ENCODE assay signal across 8 cellular contexts in genomic region chr15:80404057-80404718, GRCh38. TPM values are rescaled to one million over a fixed set of nuclear protein-coding genes. Genes with fewer than 3 reads are reported as not detected.
DNase-seq lines count a peak whose midpoint lies in the region; ATAC-seq and TF ChIP-seq lines count a peak whose summit lies in the region.

Gene ARNT2, plus strand, starts transcription at chr15:80404382. Its CDS starts 134 bp downstream, at chr15:80404516.

- H3K27me3 ChIP-seq in SJSA1 (replicated peaks) = peaks cover 49% of the 10 kb centered on the region

- H3K9me3 Mint-ChIP-seq in neural crest cell = no peaks in the 10 kb centered on the region
- no peaks in the 10 kb centered on the region for H3K9me3 Mint-ChIP-seq in activated CD4-positive, alpha-beta memory T cell treated with anti-CD3 and anti-CD28 coated beads for 36 hours

- H3K4me1 Mint-ChIP-seq in neural crest cell = peaks cover 58% of the 10 kb centered on the region
- peaks cover 4% of the 10 kb centered on the region for H3K4me1 Mint-ChIP-seq in activated CD4-positive, alpha-beta memory T cell treated with anti-CD3 and anti-CD28 coated beads for 36 hours (ENCODE audit: low read depth)

- no peaks in the 10 kb centered on the region; the same call in 1 of the 2 replicates for H3K9me3 ChIP-seq in SJSA1 (replicated peaks)

- no peaks in the 10 kb centered on the region for H3K36me3 ChIP-seq in SJSA1

- POLR2A ChIA-PET in activated CD4-positive, alpha-beta memory T cell treated with anti-CD3 and anti-CD28 coated beads for 36 hours (lab: Charles Lee) = no interaction called here

- peaks cover 18% of the 10 kb centered on the region for H3K4me1 ChIP-seq in SJSA1 (replicated peaks)

- intact Hi-C loops in activated CD4-positive, alpha-beta memory T cell treated with anti-CD3 and anti-CD28 coated beads for 36 hours (cut with micrococcal nuclease) = no loop called here

- no peak within 1 kb of the TSS for H3K27ac ChIP-seq in SJSA1

- H3K4me3 Mint-ChIP-seq in neural crest cell = peak within 1 kb of the TSS; percentile 95
- no peak within 1 kb of the TSS for H3K4me3 Mint-ChIP-seq in activated CD4-positive, alpha-beta memory T cell treated with anti-CD3 and anti-CD28 coated beads for 36 hours

- no peaks in the 10 kb centered on the region for H3K27me3 Mint-ChIP-seq in neural crest cell (ENCODE audit: low read depth)
- peaks cover 53% of the 10 kb centered on the region for H3K27me3 Mint-ChIP-seq in activated CD4-positive, alpha-beta memory T cell treated with anti-CD3 and anti-CD28 coated beads for 36 hours

- ATAC-seq in GM18907 (IDR thresholded peaks at IDR 0.05; ENCODE audit: unreplicated experiment) = no peak

- H3K27ac Mint-ChIP-seq in neural crest cell (ENCODE audit: unreplicated experiment) = peak within 1 kb of the TSS; percentile 99
- H3K27ac Mint-ChIP-seq in activated CD4-positive, alpha-beta memory T cell treated with anti-CD3 and anti-CD28 coated beads for 36 hours = no peak within 1 kb of the TSS

- TF ChIP-seq CTCF in fibroblast of mammary gland (conservative IDR thresholded peaks at IDR 0.05; ENCODE audit: control insufficient read depth, insufficient read depth, low read depth, low read length) = no peak
- no peak for TF ChIP-seq CTCF in neural crest cell (conservative IDR thresholded peaks at IDR 0.05)

- CTCF ChIA-PET in activated CD4-positive, alpha-beta memory T cell treated with anti-CD3 and anti-CD28 coated beads for 36 hours (lab: Charles Lee) = no interaction called here

- peaks cover 11% of the 10 kb centered on the region for H3K36me3 Mint-ChIP-seq in neural crest cell (ENCODE audit: low read depth)
- H3K36me3 Mint-ChIP-seq in activated CD4-positive, alpha-beta memory T cell treated with anti-CD3 and anti-CD28 coated beads for 36 hours = no peaks in the 10 kb centered on the region

- DNase-seq in NCI-H2196 (lab: John Stamatoyannopoulos, UW; ENCODE audit: unreplicated experiment) (peak; percentile 24), NCI-H2196 treated with DMSO at 0.1 percent for 48 hours (lab: John Stamatoyannopoulos, UW; ENCODE audit: unreplicated experiment) (no peak), SJSA1 (ENCODE audit: low read depth in 1 of 2, low spot score in 2 of 2) (no peak), fibroblast of mammary gland (ENCODE audit: low read depth) (no peak), neural crest cell (ENCODE audit: low read depth, low spot score) (peak; percentile 54)
- no peak for DNase-seq in activated CD4-positive, alpha-beta memory T cell treated with anti-CD3 and anti-CD28 coated beads for 36 hours
- no peak for DNase-seq in activated naive CD4-positive, alpha-beta T cell (lab: John Stamatoyannopoulos, UW)

- peak within 1 kb of the TSS; percentile 46 for H3K4me3 ChIP-seq in SJSA1
- H3K4me3 ChIP-seq in fibroblast of mammary gland (ENCODE audit: control insufficient read depth, low read depth, low read length) = peak within 1 kb of the TSS; percentile 9

RNA-seq across cellular contexts. Expression of gene ARNT2, which starts in this region (rescaled TPM):
- 7.1 and 16.8 TPM in 2 replicates for total RNA-seq in SJSA1 (2014; rRNA removed; shearing (Covaris generic))
- 57.1 and 58.3 TPM in 2 replicates for total RNA-seq in neural crest cell
- under 1 TPM; 0.10 to 0.38 TPM for total RNA-seq in activated CD4-positive, alpha-beta memory T cell treated with anti-CD3 and anti-CD28 coated beads for 36 hours

Comparison
In these comparisons a context has a peak if more than half of its experiments do, and no peak if none do; other contexts are left out.
1. DNase-seq: peak in NCI-H2196 (single experiment) and neural crest cell (single experiment); none in NCI-H2196 treated with DMSO at 0.1 percent for 48 hours (single experiment), SJSA1 (0 of 2), fibroblast of mammary gland (single experiment), activated CD4-positive, alpha-beta memory T cell treated with anti-CD3 and anti-CD28 coated beads for 36 hours (single experiment) and activated naive CD4-positive, alpha-beta T cell (0 of 4).